Comparison of ENCODE assay signal across 8 cellular contexts in the genomic region with DNA sequence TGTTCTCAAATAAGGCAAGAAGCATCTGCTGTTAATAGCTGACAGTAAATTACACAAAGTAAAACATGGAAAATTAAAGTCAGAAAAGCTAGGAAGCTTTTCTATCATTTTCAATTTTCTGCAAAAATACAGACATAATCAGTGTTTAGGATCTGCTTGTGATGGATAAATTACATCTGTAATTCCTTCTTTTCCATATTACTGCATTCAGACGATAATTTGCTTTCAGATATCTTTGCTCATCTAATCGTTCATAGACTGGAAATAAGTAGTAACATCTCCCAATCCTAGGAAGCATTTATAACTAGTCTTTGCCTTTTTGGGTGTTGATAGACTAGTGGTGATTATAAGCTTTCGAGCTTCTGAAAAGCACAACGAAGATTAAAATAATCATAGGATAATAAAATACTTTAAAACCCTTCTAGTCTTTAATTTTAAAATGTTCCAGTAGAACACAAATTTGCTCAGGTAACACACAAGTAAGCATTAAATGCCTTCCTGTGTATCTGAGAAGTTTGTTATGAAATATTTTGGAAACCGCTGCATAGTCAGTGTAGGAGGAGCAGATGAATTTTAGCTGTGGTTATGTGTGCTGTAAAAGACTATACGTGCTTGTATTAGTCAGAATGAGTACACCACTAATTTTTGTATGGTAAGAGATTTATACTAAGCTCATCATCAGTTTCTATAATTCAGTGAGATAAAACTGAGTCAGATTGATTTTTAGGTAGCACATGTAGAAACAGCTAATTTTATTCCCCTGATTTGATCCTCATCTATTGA. TPM values are rescaled to one million over a fixed set of nuclear protein-coding genes. Genes with fewer than 3 reads are reported as not detected.
DNase-seq lines count a peak whose midpoint lies in the region; ATAC-seq and TF ChIP-seq lines count a peak whose summit lies in the region.

No MANE protein-coding gene starts in this region.

- no peak overlapping the region for H2BK120ac ChIP-seq in neuronal stem cell (ENCODE audit: low read depth, low read length)

- H3K27me3 ChIP-seq in foreskin keratinocyte, result no peaks in the 10 kb centered on the region
- no peaks in the 10 kb centered on the region for H3K27me3 ChIP-seq in neuronal stem cell (ENCODE audit: control insufficient read depth in 3 of 3, insufficient read depth in 3 of 3, low read depth in 1 of 3, low read length in 3 of 3)

- H2BK12ac ChIP-seq in neuronal stem cell (ENCODE audit: low read length), result no peak overlapping the region

- H3K4me2 ChIP-seq in neuronal stem cell (ENCODE audit: insufficient read depth, low read length, poor library complexity, severe bottlenecking), result no peak overlapping the region

- peaks cover 65% of the 10 kb centered on the region for H3K4me1 Mint-ChIP-seq in activated CD4-positive, alpha-beta T cell treated with anti-CD3 and anti-CD28 coated beads, Interleukin-2, amount 10 ng/mL, durations not matched to agents 7 days and 5 days

- H3K4me1 ChIP-seq in foreskin keratinocyte (peaks cover 8% of the 10 kb centered on the region), neuronal stem cell (ENCODE audit: control insufficient read depth in 2 of 2, insufficient read depth in 1 of 2, low read depth in 1 of 2, low read length in 2 of 2) (peaks cover 8 to 10% of the 10 kb centered on the region in 2 donors)

- H4K91ac ChIP-seq in neuronal stem cell (ENCODE audit: low read depth, low read length, poor library complexity), result no peak overlapping the region

- H3K27ac Mint-ChIP-seq in activated CD4-positive, alpha-beta T cell treated with anti-CD3 and anti-CD28 coated beads, Interleukin-2, amount 10 ng/mL, durations not matched to agents 7 days and 5 days, result peak overlapping the region; percentile 14

- no peak overlapping the region for H4K8ac ChIP-seq in neuronal stem cell (ENCODE audit: low read depth, low read length)

- H3K4me3 ChIP-seq in neuronal stem cell (ENCODE audit: low read length in 2 of 2), result no peak overlapping the region

- POLR2A ChIA-PET in activated CD4-positive, alpha-beta T cell treated with anti-CD3 and anti-CD28 coated beads, Interleukin-2, amount 10 ng/mL, durations not matched to agents 7 days and 5 days (lab: Charles Lee), result interaction anchor here (0.7 to 1.1 kb wide), 2 partner anchors 10 to 35 kb away, joined by 3 to 4 read pairs; no protein-coding TSS in a partner anchor

- H2BK15ac ChIP-seq in neuronal stem cell (ENCODE audit: low read length), result no peak overlapping the region

- no peak overlapping the region for H3K4ac ChIP-seq in neuronal stem cell (ENCODE audit: low read length)

- H3K9me3 ChIP-seq in neuronal stem cell (replicated peaks in 1 of 2; ENCODE audit: control insufficient read depth in 2 of 2, insufficient read depth in 1 of 2, low read depth in 1 of 2, low read length in 2 of 2), result peaks cover 0 to 2% of the 10 kb centered on the region in 2 donors

- TF ChIP-seq CTCF in VCaP (conservative IDR thresholded peaks at IDR 0.05) (no peak), foreskin keratinocyte (conservative IDR thresholded peaks at IDR 0.05) (no peak)

- H2AK5ac ChIP-seq in neuronal stem cell (ENCODE audit: low read depth, low read length), result no peak overlapping the region

- H3K9ac ChIP-seq in neuronal stem cell (ENCODE audit: low read depth, low read length, poor library complexity), result no peak overlapping the region

- no peak overlapping the region for H2AFZ ChIP-seq in neuronal stem cell (ENCODE audit: low read length)

- H2BK5ac ChIP-seq in neuronal stem cell (ENCODE audit: low read length), result no peak overlapping the region

- H3K36me3 Mint-ChIP-seq in activated CD4-positive, alpha-beta T cell treated with anti-CD3 and anti-CD28 coated beads, Interleukin-2, amount 10 ng/mL, durations not matched to agents 7 days and 5 days (ENCODE audit: low read depth), result peaks cover 47% of the 10 kb centered on the region

- H3K14ac ChIP-seq in neuronal stem cell (ENCODE audit: low read length), result no peak overlapping the region

- peaks cover 0 to 14% of the 10 kb centered on the region in 2 donors for H3K36me3 ChIP-seq in neuronal stem cell (replicated peaks in 1 of 2; ENCODE audit: control insufficient read depth in 2 of 2, insufficient read depth in 2 of 2, low read length in 2 of 2)

- H3K9me3 Mint-ChIP-seq in activated CD4-positive, alpha-beta T cell treated with anti-CD3 and anti-CD28 coated beads, Interleukin-2, amount 10 ng/mL, durations not matched to agents 7 days and 5 days, result no peaks in the 10 kb centered on the region

- no peaks in the 10 kb centered on the region for H3K79me1 ChIP-seq in neuronal stem cell (ENCODE audit: low read depth, low read length)

- H3K27ac ChIP-seq in VCaP (peak overlapping the region; percentile 84), foreskin keratinocyte (peak overlapping the region; percentile 47), neuronal stem cell (replicated peaks; ENCODE audit: low read length) (no peak overlapping the region)

- H3K4me3 Mint-ChIP-seq in activated CD4-positive, alpha-beta T cell treated with anti-CD3 and anti-CD28 coated beads, Interleukin-2, amount 10 ng/mL, durations not matched to agents 7 days and 5 days, result no peak overlapping the region

- no peaks in the 10 kb centered on the region for H3K27me3 Mint-ChIP-seq in activated CD4-positive, alpha-beta T cell treated with anti-CD3 and anti-CD28 coated beads, Interleukin-2, amount 10 ng/mL, durations not matched to agents 7 days and 5 days

- H3K23ac ChIP-seq in neuronal stem cell (ENCODE audit: low read depth, low read length, poor library complexity), result no peak overlapping the region

- no peak for DNase-seq in activated CD4-positive, alpha-beta T cell treated with anti-CD3 and anti-CD28 coated beads, Interleukin-2, amount 10 ng/mL, durations not matched to agents 7 days and 5 days
- no peak for DNase-seq in activated CD4-positive, alpha-beta T cell treated with anti-CD3 and anti-CD28 coated beads for 1 hour
- DNase-seq in foreskin keratinocyte, result peak; percentile 55 to 72
- peak; percentile 51 for DNase-seq in superior temporal gyrus (ENCODE audit: extremely low spot score)
- DNase-seq in neuronal stem cell (ENCODE audit: low spot score), result no peak

- peak; percentile 97 for ATAC-seq in foreskin keratinocyte
- no peak for ATAC-seq in GM21447 (IDR thresholded peaks at IDR 0.05; ENCODE audit: unreplicated experiment)
- ATAC-seq in HG02973 (IDR thresholded peaks at IDR 0.05; ENCODE audit: unreplicated experiment), result no peak

- no CpG with 5 or more reads among the region's 6 CpGs for WGBS in neuronal stem cell (ENCODE audit: extremely low coverage in 2 of 2, insufficient read length in 2 of 2, insufficient replicate concordance in 1 of 2), 2 donors

- no peak overlapping the region for H3K18ac ChIP-seq in neuronal stem cell (ENCODE audit: low read length)

- CTCF ChIA-PET in activated CD4-positive, alpha-beta T cell treated with anti-CD3 and anti-CD28 coated beads, Interleukin-2, amount 10 ng/mL, durations not matched to agents 7 days and 5 days (lab: Charles Lee), result interaction anchor here (0.7 to 2.0 kb wide), 5 partner anchors 10 to 41 kb away, joined by 3 to 5 read pairs (median 4); partner anchors contain the start of gene MBNL1

RNA-seq across cellular contexts. Expression of gene MBNL1, which starts 41.0 kb away (rescaled TPM):
- total RNA-seq in activated CD4-positive, alpha-beta T cell treated with anti-CD3 and anti-CD28 coated beads, Interleukin-2, amount 10 ng/mL, durations not matched to agents 7 days and 5 days, result 100 to 1,000 TPM; 437 to 559 TPM
- 66.8 and 72.7 TPM in 2 replicates for total RNA-seq in foreskin keratinocyte
- polyA plus RNA-seq in foreskin keratinocyte, result 14.1 and 16.8 TPM in 2 replicates
- polyA plus RNA-seq in neuronal stem cell (2013, experiment 1 of 2), result 5.8 TPM
- 6.1 TPM for polyA plus RNA-seq in neuronal stem cell (2013, experiment 2 of 2)

Comparison
In these comparisons a context has a peak if more than half of its experiments do, and no peak if none do; other contexts are left out.
1. DNase-seq: peak in foreskin keratinocyte (2 of 2) and superior temporal gyrus (single experiment); none in activated CD4-positive, alpha-beta T cell treated with anti-CD3 and anti-CD28 coated beads, Interleukin-2, amount 10 ng/mL, durations not matched to agents 7 days and 5 days (single experiment), activated CD4-positive, alpha-beta T cell treated with anti-CD3 and anti-CD28 coated beads for 1 hour (single experiment) and neuronal stem cell (single experiment).